In genomic region chr4:91340843-91341242, GRCh38 we compare ENCODE assay signal across 31 cellular contexts.
A peak's percentile ranks its signal among the peaks of the same experiment; 100 is the strongest.
DNase-seq lines count a peak whose midpoint lies in the region; ATAC-seq and TF ChIP-seq lines count a peak whose summit lies in the region.
"Had no signal": no experiment of that assay in that cellular context is flagged by ENCODE, and none has a peak within 500 bp of the region (broad histone marks: within the 10 kb centered on the region; RNA-seq: fewer than 3 reads in every experiment).

No MANE protein-coding gene starts in this region.

- H3K4me2 ChIP-seq in SK-N-SH = no peak overlapping the region
- H3K4me2 ChIP-seq: A549; BLaER1; BLaER1 treated with 17β-estradiol and CSF1 and Interleukin-3, amounts not matched to agents 10 nM and 100 nM had no signal

- CTCF ChIA-PET in SK-N-SH (lab: Yijun Ruan, JAX) = no interaction called here

- peak; percentile 53; the same call in 2 of the 3 replicates for ATAC-seq in SK-N-SH treated with all-trans-retinoic acid at 6 μM for 48 hours
- no peak for ATAC-seq in Right ventricle myocardium inferior
- ATAC-seq: A549; CD8-positive, alpha-beta T cell had no signal

- H4K20me1 ChIP-seq in SK-N-SH (ENCODE audit: insufficient read depth) = no peaks in the 10 kb centered on the region
- H4K20me1 ChIP-seq: BLaER1; BLaER1 treated with 17β-estradiol and CSF1 and Interleukin-3, amounts not matched to agents 10 nM and 100 nM had no signal

- no peaks in the 10 kb centered on the region for H3K9me2 ChIP-seq in SK-N-SH

- DNase-seq in NCI-H446 treated with DMSO at 0.1 percent for 48 hours (lab: John Stamatoyannopoulos, UW) (peak; percentile 28), NCI-H446 (lab: John Stamatoyannopoulos, UW) (no peak), SK-N-SH (no peak), Right ventricle myocardium inferior (ENCODE audit: missing footprints) (no peak), NCI-H510A treated with DMSO at 0.1 percent for 48 hours (lab: John Stamatoyannopoulos, UW) (no peak)
- DNase-seq: 8988T; ACHN; AML-193; BE2C; C1 segment of cervical spinal cord; Caco-2; Calu3; CD4-positive, alpha-beta memory T cell; CD4-positive, alpha-beta T cell; CD4-positive, CD25-positive, alpha-beta regulatory T cell; CD8-positive, alpha-beta memory T cell; CD8-positive, alpha-beta T cell; COR-L47; DMS 273 treated with DMSO at 0.1 percent for 48 hours; DMS153; DMS53; DMS79; DMS79 treated with DMSO at 0.1 percent for 48 hours; DND-41; EL had no signal

- H3K9me3 ChIP-seq in SK-N-SH = no peaks in the 10 kb centered on the region
- H3K9me3 ChIP-seq: A549; BE2C; BLaER1; BLaER1 treated with 17β-estradiol and CSF1 and Interleukin-3, amounts not matched to agents 10 nM and 100 nM; Caco-2 had no signal

- peak overlapping the region; percentile 63; the same call in 1 of the 2 replicates for H2AFZ ChIP-seq in SK-N-SH (ENCODE audit: low read depth)

- no peaks in the 10 kb centered on the region for H3F3A ChIP-seq in SK-N-SH (replicated peaks; ENCODE audit: insufficient read depth)

- H3K4me1 ChIP-seq in SK-N-SH (ENCODE audit: control insufficient read depth in 1 of 2, insufficient read depth in 2 of 2, low read depth in 1 of 2, low read length in 1 of 2) = 0 out of 4 replicates have a peak, but pooled peaks cover 0 to 15% of the 10 kb centered on the region in 2 experiments
- H3K4me1 ChIP-seq: A549; BE2C; BLaER1; BLaER1 treated with 17β-estradiol and CSF1 and Interleukin-3, amounts not matched to agents 10 nM and 100 nM; Caco-2 had no signal

- H3K79me2 ChIP-seq in SK-N-SH (ENCODE audit: insufficient read depth) = no peaks in the 10 kb centered on the region

- no peak for TF ChIP-seq EP300 in SK-N-SH (IDR thresholded peaks at IDR 0.05; ENCODE audit: borderline replicate concordance in 1 of 2, low read depth in 1 of 2, low read length in 1 of 2)

- no peak overlapping the region for H3K9ac ChIP-seq in SK-N-SH
- H3K9ac ChIP-seq: BLaER1; BLaER1 treated with 17β-estradiol and CSF1 and Interleukin-3, amounts not matched to agents 10 nM and 100 nM had no signal

- intact Hi-C loops in Right ventricle myocardium inferior (cut with DNase I) = no loop called here

- no peaks in the 10 kb centered on the region for H3K36me3 ChIP-seq in SK-N-SH (replicated peaks in 1 of 2; ENCODE audit: control insufficient read depth in 1 of 2, insufficient read depth in 2 of 2, low read length in 1 of 2)
- H3K36me3 ChIP-seq: BE2C; BLaER1; BLaER1 treated with 17β-estradiol and CSF1 and Interleukin-3, amounts not matched to agents 10 nM and 100 nM had no signal

- peak overlapping the region in 1 of 2 experiments; percentile 41; a peak in 1 of 4 replicates for H3K27ac ChIP-seq in SK-N-SH (ENCODE audit: low read depth in 2 of 2, low read length in 1 of 2)
- H3K27ac ChIP-seq: 22Rv1; A549; BLaER1; BLaER1 treated with 17β-estradiol and CSF1 and Interleukin-3, amounts not matched to agents 10 nM and 100 nM; C4-2B had no signal

- POLR2A ChIA-PET in SK-N-SH (lab: Yijun Ruan, JAX) = no interaction called here

- TF ChIP-seq CTCF in SK-N-SH (IDR thresholded peaks at IDR 0.05) = no peak

- no peak overlapping the region for H3K4me3 ChIP-seq in SK-N-SH (ENCODE audit: low read depth in 2 of 2, low read length in 1 of 2)
- H3K4me3 ChIP-seq: A549; BLaER1; BLaER1 treated with 17β-estradiol and CSF1 and Interleukin-3, amounts not matched to agents 10 nM and 100 nM had no signal

- no peak for TF ChIP-seq RAD21 in SK-N-SH (IDR thresholded peaks at IDR 0.05; ENCODE audit: low read length)

- no peaks in the 10 kb centered on the region for H3K27me3 ChIP-seq in SK-N-SH (ENCODE audit: insufficient read depth)
- H3K27me3 ChIP-seq: BE2C; BLaER1; BLaER1 treated with 17β-estradiol and CSF1 and Interleukin-3, amounts not matched to agents 10 nM and 100 nM had no signal

TF ChIP-seq in SK-N-SH, 30 proteins besides CTCF, POLR2A, EP300 and RAD21 (continues in another document):
- TF ChIP-seq MEF2A (IDR thresholded peaks at IDR 0.05; ENCODE audit: borderline replicate concordance, low read depth) (no peak), GATA2 (CRISPR knock-in tag; IDR thresholded peaks at IDR 0.05) (no peak), MXI1 (IDR thresholded peaks at IDR 0.05; ENCODE audit: low read depth, low read length) (no peak), ZBTB33 (IDR thresholded peaks at IDR 0.05; ENCODE audit: borderline replicate concordance, low read depth) (no peak), TAF1 (IDR thresholded peaks at IDR 0.05; ENCODE audit: borderline replicate concordance, low read depth, low read length) (no peak), FOXM1 (IDR thresholded peaks at IDR 0.05; ENCODE audit: low read depth) (no peak), USF2 (IDR thresholded peaks at IDR 0.05; ENCODE audit: borderline replicate concordance, low read depth, low read length) (no peak)

TF ChIP-seq in SK-N-SH treated with all-trans-retinoic acid at 6 μM for 48 hours, 23 proteins besides CTCF, POLR2A, EP300 and RAD21:
- TF ChIP-seq OSR1 (CRISPR knock-in tag; IDR thresholded peaks at IDR 0.05) (no peak), ISL1 (CRISPR knock-in tag; IDR thresholded peaks at IDR 0.05) (peak; percentile 54; the same call in 1 of the 2 replicates)
